10 cellular contexts compared by ENCODE assay signal in the genomic region with DNA sequence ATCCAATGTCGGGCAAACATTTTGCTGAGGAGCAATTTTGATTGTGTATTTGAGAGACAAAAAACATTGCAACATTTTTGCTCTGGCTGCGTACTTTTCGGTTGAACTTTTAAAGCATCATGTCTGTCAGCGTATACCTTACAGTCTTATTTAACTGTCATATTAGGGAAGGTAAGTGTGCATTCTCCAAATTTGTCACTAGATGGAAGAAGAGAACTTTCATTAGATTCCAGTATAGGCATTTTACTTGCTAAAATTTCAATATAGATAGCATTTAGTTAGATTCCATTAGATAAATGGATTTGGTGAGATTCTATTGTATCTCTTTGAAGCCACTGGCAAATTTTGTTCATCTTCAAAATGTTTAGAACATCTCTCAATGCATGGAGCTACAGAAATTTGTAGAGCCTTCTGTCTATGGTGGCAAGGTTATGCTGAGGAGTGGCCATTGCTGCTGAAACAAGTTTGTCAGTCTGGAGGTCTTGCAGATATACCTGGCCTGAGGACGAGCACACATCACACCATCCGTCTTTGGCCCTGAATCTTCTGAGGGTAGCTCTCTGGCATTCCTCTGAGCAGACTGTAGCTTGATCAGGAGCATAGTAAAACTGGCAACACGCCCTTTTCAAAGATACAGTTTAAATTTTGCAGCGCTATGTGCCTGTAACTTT.
DNase-seq lines count a peak whose midpoint lies in the region; ATAC-seq and TF ChIP-seq lines count a peak whose summit lies in the region.
"Had no signal": no experiment of that assay in that cellular context is flagged by ENCODE, and none has a peak within 500 bp of the region (broad histone marks: within the 10 kb centered on the region; RNA-seq: fewer than 3 reads in every experiment).

No MANE protein-coding gene starts in this region.

- no peaks in the 10 kb centered on the region for H3F3A ChIP-seq in neural cell (ENCODE audit: insufficient read depth, low read length, poor library complexity, severe bottlenecking)

- ATAC-seq in GM18868 (IDR thresholded peaks at IDR 0.05; ENCODE audit: unreplicated experiment) (peak; percentile 66), HG03175 (IDR thresholded peaks at IDR 0.05; ENCODE audit: unreplicated experiment) (no peak), HG03520 (IDR thresholded peaks at IDR 0.05; ENCODE audit: unreplicated experiment) (no peak), GM19395 (IDR thresholded peaks at IDR 0.05; ENCODE audit: unreplicated experiment) (no peak)
- ATAC-seq: activated T-helper 17 cell treated with anti-CD3 and anti-CD28 coated beads, Interleukin-2, amount 50 U/mL, for 72 hours had no signal

- no peak overlapping the region for H3K4me3 ChIP-seq in neural cell (ENCODE audit: low read length)

- peak; percentile 76 for TF ChIP-seq CTCF in neural cell (IDR thresholded peaks at IDR 0.05; ENCODE audit: poor library complexity, severe bottlenecking)

- no peak overlapping the region for H3K27ac ChIP-seq in neural cell (ENCODE audit: low read length)

- intact Hi-C loops in posterior vena cava (cut with DNase I): no loop called here

- H2AFZ ChIP-seq in neural cell (ENCODE audit: low read depth, low read length): no peak overlapping the region

- H3K79me2 ChIP-seq in neural cell (replicated peaks; ENCODE audit: insufficient read depth, low read length): no peaks in the 10 kb centered on the region

- DNase-seq in NCI-H146 (lab: John Stamatoyannopoulos, UW) (peak; percentile 37), T47D (ENCODE audit: low read depth in 1 of 2, low spot score in 1 of 2) (peak; percentile 9 to 72), posterior vena cava (ENCODE audit: low spot score) (no peak)
- DNase-seq: NCI-H1436 treated with DMSO at 0.1 percent for 48 hours had no signal

- TF ChIP-seq EP300 in neural cell (conservative IDR thresholded peaks at IDR 0.05; ENCODE audit: poor library complexity, severe bottlenecking): no peak

- no peak overlapping the region for H3K4me2 ChIP-seq in neural cell (ENCODE audit: low read length)

- no peaks in the 10 kb centered on the region for H3K36me3 ChIP-seq in neural cell (ENCODE audit: insufficient read depth, low read length)

- H3K9ac ChIP-seq in neural cell (ENCODE audit: low read length): no peak overlapping the region

- no peaks in the 10 kb centered on the region for H4K20me1 ChIP-seq in neural cell (ENCODE audit: insufficient read depth)

- H3K9me3 ChIP-seq in neural cell (ENCODE audit: low read length): no peaks in the 10 kb centered on the region

- no peaks in the 10 kb centered on the region for H3K27me3 ChIP-seq in neural cell (ENCODE audit: insufficient read depth, low read depth, low read length)

- TF ChIP-seq RAD21 in neural cell (conservative IDR thresholded peaks at IDR 0.05): peak; percentile 82

- in situ Hi-C loops in T47D (cut with HindIII; ENCODE audit: low pct_unique_long_range_greater_than_20kb, low sequenced_read_pairs): no loop called here

- H3K9me2 ChIP-seq in neural cell (ENCODE audit: insufficient read depth, low read length): no peaks in the 10 kb centered on the region

TF ChIP-seq in neural cell, 6 proteins besides CTCF, POLR2A, EP300 and RAD21:
- peak; percentile 79 for TF ChIP-seq SMC3 (conservative IDR thresholded peaks at IDR 0.05; ENCODE audit: poor library complexity)
- TF ChIP-seq POLR2AphosphoS5 (IDR thresholded peaks at IDR 0.05): no peak
